ENCODE assay signal across 6 cellular contexts in genomic region chr1:97231354-97231753, GRCh38.
DNase-seq lines count a peak whose midpoint lies in the region; ATAC-seq and TF ChIP-seq lines count a peak whose summit lies in the region.
"Not testable (repeated sequence)": the region's sequence is repeated elsewhere in the genome, so short reads cannot be mapped to it uniquely, and the experiment has no call there.

No MANE protein-coding gene starts in this region.

- dilution Hi-C loops in mammary epithelial cell (cut with HindIII; ENCODE audit: low sequenced_read_pairs): not testable (repeated sequence)

- peak; percentile 45 to 52 for ATAC-seq in activated T-cell treated with anti-CD3 and anti-CD28 coated beads, Interleukin-2, amount 50 U/mL, for 72 hours (replicated peaks in 1 of 2)

- intact Hi-C loops in mammary epithelial cell (cut with micrococcal nuclease): not testable (repeated sequence)

- not testable (repeated sequence) for H3K27ac Mint-ChIP-seq in activated T-cell treated with anti-CD3 and anti-CD28 coated beads, Interleukin-2, amount 50 U/mL, for 72 hours

- H3K4me3 ChIP-seq in mammary epithelial cell (replicated peaks in 1 of 3; ENCODE audit: insufficient read depth in 1 of 3, low read depth in 2 of 3, low read length in 3 of 3): not testable (repeated sequence)

- not testable (repeated sequence) for H3K27me3 ChIP-seq in mammary epithelial cell (ENCODE audit: insufficient read depth, low read length)

- H3K36me3 Mint-ChIP-seq in activated T-cell treated with anti-CD3 and anti-CD28 coated beads, Interleukin-2, amount 50 U/mL, for 72 hours (ENCODE audit: insufficient read depth in 2 of 2): not testable (repeated sequence)

- not testable (repeated sequence) for H3K4me2 ChIP-seq in mammary epithelial cell (ENCODE audit: insufficient read depth, low read depth, low read length)

- 100% methylated on average over 2 of the region's 2 CpGs for WGBS in mammary epithelial cell (ENCODE audit: low coverage, missing lambda C conversion rate)

- not testable (repeated sequence) for H3K9me3 Mint-ChIP-seq in activated T-cell treated with anti-CD3 and anti-CD28 coated beads, Interleukin-2, amount 50 U/mL, for 72 hours

- not testable (repeated sequence) for H3K27me3 Mint-ChIP-seq in activated T-cell treated with anti-CD3 and anti-CD28 coated beads, Interleukin-2, amount 50 U/mL, for 72 hours (ENCODE audit: low read depth)

- H3K4me1 ChIP-seq in mammary epithelial cell (ENCODE audit: insufficient read depth, low read length): not testable (repeated sequence)

- H3K9ac ChIP-seq in mammary epithelial cell (ENCODE audit: insufficient read depth, low read length): not testable (repeated sequence)

- H3K4me3 Mint-ChIP-seq in activated T-cell treated with anti-CD3 and anti-CD28 coated beads, Interleukin-2, amount 50 U/mL, for 72 hours: not testable (repeated sequence)

- H4K20me1 ChIP-seq in mammary epithelial cell (ENCODE audit: insufficient read depth, low read length): not testable (repeated sequence)

- not testable (repeated sequence) for BruUV-seq in mammary epithelial cell (replicated peaks; lab: Mats Ljungman, UMichigan)

- not testable (repeated sequence) for H3K27ac ChIP-seq in mammary epithelial cell (ENCODE audit: insufficient read depth, low read depth, low read length)

- not testable (repeated sequence) for H2AFZ ChIP-seq in mammary epithelial cell (ENCODE audit: low read depth, low read length)

- peak; percentile 34 for DNase-seq in Caki2 (ENCODE audit: low read depth)
- peak; percentile 23 for DNase-seq in NCI-H69 (lab: John Stamatoyannopoulos, UW)
- peak; percentile 2 for DNase-seq in activated CD4-positive, alpha-beta T cell treated with anti-CD3 and anti-CD28 coated beads for 48 hours
- DNase-seq in activated T-cell treated with anti-CD3 and anti-CD28 coated beads, Interleukin-2, amount 50 U/mL, for 72 hours: peak; percentile 1
- peak; percentile 12 for DNase-seq in mammary epithelial cell
- DNase-seq in kidney tubule cell (ENCODE audit: low spot score): peak; percentile 45

- H3K4me1 Mint-ChIP-seq in activated T-cell treated with anti-CD3 and anti-CD28 coated beads, Interleukin-2, amount 50 U/mL, for 72 hours (ENCODE audit: low read depth): not testable (repeated sequence)

- TF ChIP-seq CTCF in mammary epithelial cell (conservative IDR thresholded peaks at IDR 0.05 in 1 of 2, IDR thresholded peaks at IDR 0.05 in 1 of 2; ENCODE audit: extremely low read depth in 1 of 2, insufficient read depth in 1 of 2, low read depth in 1 of 2, low read length in 2 of 2): not testable (repeated sequence)

- H3K9me3 ChIP-seq in mammary epithelial cell (replicated peaks; ENCODE audit: insufficient read depth, low read length): not testable (repeated sequence)

- H3K36me3 ChIP-seq in mammary epithelial cell (ENCODE audit: insufficient read depth, low read length): not testable (repeated sequence)

- CTCF ChIA-PET in mammary epithelial cell (lab: Charles Lee; ENCODE audit: low non-redundant PET): not testable (repeated sequence)

- not testable (repeated sequence) for H3K79me2 ChIP-seq in mammary epithelial cell (ENCODE audit: insufficient read depth, low read length)

- in situ Hi-C loops in Caki2 (cut with HindIII; ENCODE audit: low pct_unique_long_range_greater_than_20kb, low sequenced_read_pairs): not testable (repeated sequence)
- in situ Hi-C loops in mammary epithelial cell (cut with MboI; ENCODE audit: low sequenced_read_pairs in 2 of 2): loop anchor here in 1 of 2 donors (25.0 kb wide), 1 partner anchor 244 kb away; no protein-coding TSS in a partner anchor
